ENCODE assay signal across 1 cellular context in the genomic region with DNA sequence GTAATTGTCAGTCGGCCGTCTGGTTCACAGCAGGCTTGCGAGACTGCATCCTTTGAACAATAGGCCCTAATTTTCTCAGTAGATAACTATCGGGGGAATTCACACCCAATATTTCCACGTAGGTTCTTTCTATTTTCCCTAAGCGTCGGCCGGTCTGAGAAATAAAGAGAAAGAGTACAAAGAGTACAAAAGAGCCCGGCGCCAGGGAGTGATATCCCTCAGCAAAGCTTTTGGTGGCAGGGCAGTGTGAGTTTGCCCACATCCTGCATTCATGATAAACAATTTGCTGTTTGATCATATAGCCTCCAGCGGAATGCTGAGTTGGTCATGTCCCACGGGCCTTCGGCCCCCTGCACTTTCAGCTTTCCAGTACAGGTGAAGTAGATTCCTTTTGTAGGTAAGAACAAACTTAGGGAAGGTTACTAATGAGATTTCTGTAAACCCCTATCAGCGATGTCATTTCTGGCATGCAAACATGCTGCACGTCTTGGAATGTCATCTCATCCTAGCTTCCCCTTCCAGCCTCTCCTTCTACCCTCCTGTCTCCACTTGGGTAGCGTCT.
TF ChIP-seq lines count a peak whose summit lies in the region.

No MANE protein-coding gene starts in this region.

TF ChIP-seq in GM23338, 12 proteins besides CTCF, POLR2A, EP300 and RAD21:
- TF ChIP-seq ZNF331 (CRISPR knock-in tag; IDR thresholded peaks at IDR 0.05; ENCODE audit: low read depth) = no peak
- no peak for TF ChIP-seq ZNF114 (CRISPR knock-in tag; IDR thresholded peaks at IDR 0.05)
- no peak for TF ChIP-seq STAT1 (IDR thresholded peaks at IDR 0.05; ENCODE audit: unreplicated experiment)
- TF ChIP-seq, protein P1, sequence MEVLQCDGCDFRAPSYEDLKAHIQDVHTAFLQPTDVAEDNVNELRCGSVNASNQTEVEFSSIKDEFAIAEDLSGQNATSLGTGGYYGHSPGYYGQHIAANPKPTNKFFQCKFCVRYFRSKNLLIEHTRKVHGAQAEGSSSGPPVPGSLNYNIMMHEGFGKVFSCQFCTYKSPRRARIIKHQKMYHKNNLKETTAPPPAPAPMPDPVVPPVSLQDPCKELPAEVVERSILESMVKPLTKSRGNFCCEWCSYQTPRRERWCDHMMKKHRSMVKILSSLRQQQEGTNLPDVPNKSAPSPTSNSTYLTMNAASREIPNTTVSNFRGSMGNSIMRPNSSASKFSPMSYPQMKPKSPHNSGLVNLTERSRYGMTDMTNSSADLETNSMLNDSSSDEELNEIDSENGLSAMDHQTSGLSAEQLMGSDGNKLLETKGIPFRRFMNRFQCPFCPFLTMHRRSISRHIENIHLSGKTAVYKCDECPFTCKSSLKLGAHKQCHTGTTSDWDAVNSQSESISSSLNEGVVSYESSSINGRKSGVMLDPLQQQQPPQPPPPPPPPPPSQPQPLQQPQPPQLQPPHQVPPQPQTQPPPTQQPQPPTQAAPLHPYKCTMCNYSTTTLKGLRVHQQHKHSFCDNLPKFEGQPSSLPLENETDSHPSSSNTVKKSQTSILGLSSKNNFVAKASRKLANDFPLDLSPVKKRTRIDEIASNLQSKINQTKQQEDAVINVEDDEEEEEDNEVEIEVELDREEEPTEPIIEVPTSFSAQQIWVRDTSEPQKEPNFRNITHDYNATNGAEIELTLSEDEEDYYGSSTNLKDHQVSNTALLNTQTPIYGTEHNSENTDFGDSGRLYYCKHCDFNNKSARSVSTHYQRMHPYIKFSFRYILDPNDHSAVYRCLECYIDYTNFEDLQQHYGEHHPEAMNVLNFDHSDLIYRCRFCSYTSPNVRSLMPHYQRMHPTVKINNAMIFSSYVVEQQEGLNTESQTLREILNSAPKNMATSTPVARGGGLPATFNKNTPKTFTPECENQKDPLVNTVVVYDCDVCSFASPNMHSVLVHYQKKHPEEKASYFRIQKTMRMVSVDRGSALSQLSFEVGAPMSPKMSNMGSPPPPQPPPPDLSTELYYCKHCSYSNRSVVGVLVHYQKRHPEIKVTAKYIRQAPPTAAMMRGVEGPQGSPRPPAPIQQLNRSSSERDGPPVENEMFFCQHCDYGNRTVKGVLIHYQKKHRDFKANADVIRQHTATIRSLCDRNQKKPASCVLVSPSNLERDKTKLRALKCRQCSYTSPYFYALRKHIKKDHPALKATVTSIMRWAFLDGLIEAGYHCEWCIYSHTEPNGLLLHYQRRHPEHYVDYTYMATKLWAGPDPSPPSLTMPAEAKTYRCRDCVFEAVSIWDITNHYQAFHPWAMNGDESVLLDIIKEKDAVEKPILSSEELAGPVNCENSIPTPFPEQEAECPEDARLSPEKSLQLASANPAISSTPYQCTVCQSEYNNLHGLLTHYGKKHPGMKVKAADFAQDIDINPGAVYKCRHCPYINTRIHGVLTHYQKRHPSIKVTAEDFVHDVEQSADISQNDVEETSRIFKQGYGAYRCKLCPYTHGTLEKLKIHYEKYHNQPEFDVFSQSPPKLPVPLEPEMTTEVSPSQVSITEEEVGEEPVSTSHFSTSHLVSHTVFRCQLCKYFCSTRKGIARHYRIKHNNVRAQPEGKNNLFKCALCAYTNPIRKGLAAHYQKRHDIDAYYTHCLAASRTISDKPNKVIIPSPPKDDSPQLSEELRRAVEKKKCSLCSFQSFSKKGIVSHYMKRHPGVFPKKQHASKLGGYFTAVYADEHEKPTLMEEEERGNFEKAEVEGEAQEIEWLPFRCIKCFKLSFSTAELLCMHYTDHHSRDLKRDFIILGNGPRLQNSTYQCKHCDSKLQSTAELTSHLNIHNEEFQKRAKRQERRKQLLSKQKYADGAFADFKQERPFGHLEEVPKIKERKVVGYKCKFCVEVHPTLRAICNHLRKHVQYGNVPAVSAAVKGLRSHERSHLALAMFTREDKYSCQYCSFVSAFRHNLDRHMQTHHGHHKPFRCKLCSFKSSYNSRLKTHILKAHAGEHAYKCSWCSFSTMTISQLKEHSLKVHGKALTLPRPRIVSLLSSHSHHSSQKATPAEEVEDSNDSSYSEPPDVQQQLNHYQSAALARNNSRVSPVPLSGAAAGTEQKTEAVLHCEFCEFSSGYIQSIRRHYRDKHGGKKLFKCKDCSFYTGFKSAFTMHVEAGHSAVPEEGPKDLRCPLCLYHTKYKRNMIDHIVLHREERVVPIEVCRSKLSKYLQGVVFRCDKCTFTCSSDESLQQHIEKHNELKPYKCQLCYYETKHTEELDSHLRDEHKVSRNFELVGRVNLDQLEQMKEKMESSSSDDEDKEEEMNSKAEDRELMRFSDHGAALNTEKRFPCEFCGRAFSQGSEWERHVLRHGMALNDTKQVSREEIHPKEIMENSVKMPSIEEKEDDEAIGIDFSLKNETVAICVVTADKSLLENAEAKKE (CRISPR knock-in tag; IDR thresholded peaks at IDR 0.05) = no peak
- no peak for TF ChIP-seq POLR2AphosphoS5 (IDR thresholded peaks at IDR 0.05; ENCODE audit: low read depth)
- no peak for TF ChIP-seq EZH2 (IDR thresholded peaks at IDR 0.05; ENCODE audit: low read depth, unreplicated experiment)
- TF ChIP-seq, protein P2, sequence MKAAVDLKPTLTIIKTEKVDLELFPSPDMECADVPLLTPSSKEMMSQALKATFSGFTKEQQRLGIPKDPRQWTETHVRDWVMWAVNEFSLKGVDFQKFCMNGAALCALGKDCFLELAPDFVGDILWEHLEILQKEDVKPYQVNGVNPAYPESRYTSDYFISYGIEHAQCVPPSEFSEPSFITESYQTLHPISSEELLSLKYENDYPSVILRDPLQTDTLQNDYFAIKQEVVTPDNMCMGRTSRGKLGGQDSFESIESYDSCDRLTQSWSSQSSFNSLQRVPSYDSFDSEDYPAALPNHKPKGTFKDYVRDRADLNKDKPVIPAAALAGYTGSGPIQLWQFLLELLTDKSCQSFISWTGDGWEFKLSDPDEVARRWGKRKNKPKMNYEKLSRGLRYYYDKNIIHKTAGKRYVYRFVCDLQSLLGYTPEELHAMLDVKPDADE (IDR thresholded peaks at IDR 0.05) = no peak
- TF ChIP-seq EZH2phosphoT487 (IDR thresholded peaks at IDR 0.05; ENCODE audit: unreplicated experiment) = no peak
